Comparison of ENCODE assay signal across 11 cellular contexts in genomic region chr11:102603091-102603490, GRCh38. TPM values are rescaled to one million over a fixed set of nuclear protein-coding genes. Genes with fewer than 3 reads are reported as not detected.
DNase-seq lines count a peak whose midpoint lies in the region; ATAC-seq, FAIRE-seq and TF ChIP-seq lines count a peak whose summit lies in the region.
"Had no signal": no experiment of that assay in that cellular context is flagged by ENCODE, and none has a peak within 500 bp of the region (broad histone marks: within the 10 kb centered on the region; RNA-seq: fewer than 3 reads in every experiment).

No MANE protein-coding gene starts in this region.

- peak overlapping the region; percentile 90 for H3K27ac ChIP-seq in mesodermal cell (ENCODE audit: low read depth, low read length, severe bottlenecking)

- H3K9me3 Mint-ChIP-seq in activated CD4-positive, alpha-beta T cell treated with anti-CD3 and anti-CD28 coated beads, Interleukin-2, amount 10 ng/mL, durations not matched to agents 24 days and 14 days: no peaks in the 10 kb centered on the region

- no peaks in the 10 kb centered on the region for H3K36me3 Mint-ChIP-seq in activated CD4-positive, alpha-beta T cell treated with anti-CD3 and anti-CD28 coated beads, Interleukin-2, amount 10 ng/mL, durations not matched to agents 24 days and 14 days (ENCODE audit: low read depth)

- peak; percentile 48 for DNase-seq in activated CD4-positive, alpha-beta T cell treated with anti-CD3 and anti-CD28 coated beads, Interleukin-2, amount 10 ng/mL, durations not matched to agents 24 days and 14 days
- DNase-seq in activated CD4-positive, alpha-beta T cell treated with anti-CD3 and anti-CD28 coated beads, Interleukin-2, amount 50 U/mL, for 4 hours: no peak
- peak; percentile 79 for DNase-seq in epithelial cell of proximal tubule (ENCODE audit: low read depth)
- DNase-seq in urothelium cell line (ENCODE audit: low spot score): peak; percentile 69
- DNase-seq in D341Med (ENCODE audit: low spot score): no peak
- DNase-seq in GM20000 (ENCODE audit: low spot score): no peak
- DNase-seq: SHP77 had no signal

- H3K4me3 ChIP-seq in epithelial cell of proximal tubule (ENCODE audit: low read depth, low read length) (no peak overlapping the region), mesodermal cell (ENCODE audit: extremely low read depth, insufficient read depth, low read length, poor library complexity, severe bottlenecking) (no peak overlapping the region)

- H3K4me1 Mint-ChIP-seq in activated CD4-positive, alpha-beta T cell treated with anti-CD3 and anti-CD28 coated beads, Interleukin-2, amount 10 ng/mL, durations not matched to agents 24 days and 14 days: peaks cover 27% of the 10 kb centered on the region

- no peaks in the 10 kb centered on the region for H3K9me3 ChIP-seq in mesodermal cell (ENCODE audit: control insufficient read depth, low read length)

- H3K4me3 Mint-ChIP-seq in activated CD4-positive, alpha-beta T cell treated with anti-CD3 and anti-CD28 coated beads, Interleukin-2, amount 10 ng/mL, durations not matched to agents 24 days and 14 days: no peak overlapping the region

- no peaks in the 10 kb centered on the region for H3K36me3 ChIP-seq in mesodermal cell (ENCODE audit: control insufficient read depth, insufficient read depth, low read length)

- H3K27ac Mint-ChIP-seq in activated CD4-positive, alpha-beta T cell treated with anti-CD3 and anti-CD28 coated beads, Interleukin-2, amount 10 ng/mL, durations not matched to agents 24 days and 14 days: no peak overlapping the region

- no peak for TF ChIP-seq CTCF in epithelial cell of proximal tubule (conservative IDR thresholded peaks at IDR 0.05; ENCODE audit: low read depth, low read length)
- no peak for TF ChIP-seq CTCF in GM20000 (IDR thresholded peaks at IDR 0.05; ENCODE audit: extremely low read depth, missing control alignments)

- ATAC-seq in HG03378 (IDR thresholded peaks at IDR 0.05; ENCODE audit: unreplicated experiment): no peak

- peaks cover 3% of the 10 kb centered on the region for H3K27me3 Mint-ChIP-seq in activated CD4-positive, alpha-beta T cell treated with anti-CD3 and anti-CD28 coated beads, Interleukin-2, amount 10 ng/mL, durations not matched to agents 24 days and 14 days

- no peak for FAIRE-seq in urothelium cell line (lab: Jason Lieb, UNC)
- FAIRE-seq: A204.1 had no signal

- peaks cover 48% of the 10 kb centered on the region for H3K4me1 ChIP-seq in mesodermal cell (ENCODE audit: control insufficient read depth, insufficient read depth, low read length, poor library complexity, severe bottlenecking)

- WGBS in mesodermal cell (ENCODE audit: insufficient coverage in 2 of 2), 2 experiments: 44% methylated on average over 4 of the region's 5 CpGs; no CpG with 5 or more reads in 1 of the 2 experiments

- intact Hi-C loops in activated CD4-positive, alpha-beta T cell treated with anti-CD3 and anti-CD28 coated beads, Interleukin-2, amount 10 ng/mL, durations not matched to agents 24 days and 14 days (cut with micrococcal nuclease): no loop called here

RNA-seq across cellular contexts. Expression of gene MMP20, which starts 22.0 kb away (rescaled TPM):
- total RNA-seq in activated CD4-positive, alpha-beta T cell treated with anti-CD3 and anti-CD28 coated beads, Interleukin-2, amount 10 ng/mL, durations not matched to agents 24 days and 14 days: not detected in 2 replicates
- not detected in 2 replicates for total RNA-seq in epithelial cell of proximal tubule
- polyA plus RNA-seq in mesodermal cell (2013, experiment 1 of 2): not detected
- polyA plus RNA-seq in mesodermal cell (2013, experiment 2 of 2): not detected
- polyA plus RNA-seq: neural cell had no signal

Comparison
In these comparisons a context has a peak if more than half of its experiments do, and no peak if none do; other contexts are left out.
1. DNase-seq: peak in activated CD4-positive, alpha-beta T cell treated with anti-CD3 and anti-CD28 coated beads, Interleukin-2, amount 10 ng/mL, durations not matched to agents 24 days and 14 days (single experiment), epithelial cell of proximal tubule (single experiment) and urothelium cell line (single experiment); none in activated CD4-positive, alpha-beta T cell treated with anti-CD3 and anti-CD28 coated beads, Interleukin-2, amount 50 U/mL, for 4 hours (0 of 2), D341Med (single experiment) and GM20000 (single experiment).